Comparison of ENCODE assay signal across 14 cellular contexts in the genomic region with DNA sequence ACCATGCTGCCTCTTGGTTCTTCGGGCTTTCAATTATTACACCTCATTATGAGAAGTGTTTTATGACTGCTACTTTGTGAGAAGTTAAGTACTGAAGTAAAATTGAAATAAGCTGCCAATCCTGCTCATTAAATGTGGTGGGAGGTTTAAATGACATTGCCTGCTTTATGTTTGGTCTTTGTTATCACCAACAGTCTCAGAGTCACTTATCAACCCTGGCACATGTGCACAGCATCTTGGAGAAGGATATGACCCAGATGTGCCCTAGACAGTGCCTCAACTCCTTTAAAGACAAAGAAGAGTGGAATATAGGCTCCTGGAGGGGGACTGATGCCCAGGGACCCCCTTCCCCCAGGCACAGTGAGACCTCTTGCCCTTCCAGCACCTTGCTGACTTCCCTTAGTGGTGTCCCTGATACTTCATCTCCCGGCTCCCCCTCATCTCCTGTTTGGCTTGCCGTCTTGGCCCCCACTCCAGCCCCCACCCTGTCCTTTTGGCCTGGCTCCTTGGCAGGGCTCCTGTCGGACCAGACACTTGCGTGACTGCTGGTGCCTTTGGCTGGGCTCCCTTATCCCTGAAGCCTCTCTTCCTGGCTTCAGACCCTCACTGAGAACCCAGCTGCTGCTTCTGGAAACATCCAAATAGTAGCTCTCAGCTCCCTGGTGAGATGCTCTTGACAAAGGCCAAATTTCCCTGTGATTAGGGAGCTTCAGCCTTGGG.
"Had no signal": no experiment of that assay in that cellular context is flagged by ENCODE, and none has a peak within 500 bp of the region (broad histone marks: within the 10 kb centered on the region; RNA-seq: fewer than 3 reads in every experiment).

No MANE protein-coding gene starts in this region.

- ATAC-seq: activated CD8-positive, alpha-beta T cell treated with anti-CD3 and anti-CD28 coated beads for 36 hours; foreskin keratinocyte had no signal

- H3K4me3 Mint-ChIP-seq: activated CD8-positive, alpha-beta T cell treated with anti-CD3 and anti-CD28 coated beads for 36 hours; mesothelial cell of epicardium had no signal

- H3K27ac Mint-ChIP-seq: activated CD8-positive, alpha-beta T cell treated with anti-CD3 and anti-CD28 coated beads for 36 hours; mesothelial cell of epicardium; progenitor cell of endocrine pancreas had no signal

- H3K4me1 ChIP-seq: ascending aorta had no signal

- H3K27ac ChIP-seq: ascending aorta, foreskin keratinocyte, suprapubic skin, WERI-Rb-1 had no signal

- H3K9me3 Mint-ChIP-seq: activated CD8-positive, alpha-beta T cell treated with anti-CD3 and anti-CD28 coated beads for 36 hours had no signal

- H3K9me3 ChIP-seq: ascending aorta, esophagus squamous epithelium, suprapubic skin had no signal

- H3K27me3 ChIP-seq: ascending aorta, esophagus squamous epithelium, foreskin keratinocyte, suprapubic skin had no signal

- H3K36me3 ChIP-seq: ascending aorta, esophagus squamous epithelium, suprapubic skin, WERI-Rb-1 had no signal

- DNase-seq: activated CD4-positive, alpha-beta T cell treated with anti-CD3 and anti-CD28 coated beads for 4 hours; activated CD8-positive, alpha-beta memory T cell treated with anti-CD3 and anti-CD28 coated beads, Interleukin-2, amount 50 U/mL, for 4 hours; activated CD8-positive, alpha-beta T cell treated with anti-CD3 and anti-CD28 coated beads for 36 hours; activated naive CD4-positive, alpha-beta T cell; esophagus squamous epithelium; foreskin keratinocyte; islet precursor cell; stimulated activated CD4-positive, alpha-beta T cell treated with anti-CD3 and anti-CD28 coated beads, Interleukin-12 subunit alpha, Interleukin-12 subunit beta, amount 100 ng/mL, for 4 hours; stimulated activated naive CD4-positive, alpha-beta T cell treated with Interleukin-2 at 50 U/mL for 16 hours; WERI-Rb-1 had no signal

- H3K27me3 Mint-ChIP-seq: activated CD8-positive, alpha-beta T cell treated with anti-CD3 and anti-CD28 coated beads for 36 hours; progenitor cell of endocrine pancreas had no signal

- H3K4me3 ChIP-seq: ascending aorta, esophagus squamous epithelium, suprapubic skin had no signal
